In genomic region chr6:74409447-74409846, GRCh38 we compare ENCODE assay signal across 8 cellular contexts.
DNase-seq lines count a peak whose midpoint lies in the region; ATAC-seq, FAIRE-seq and TF ChIP-seq lines count a peak whose summit lies in the region.

No MANE protein-coding gene starts in this region.

- no peaks in the 10 kb centered on the region for H3K79me2 ChIP-seq in keratinocyte (ENCODE audit: control insufficient read depth, insufficient read depth, low read length)

- intact Hi-C loops in activated CD4-positive, alpha-beta T cell treated with anti-CD3 and anti-CD28 coated beads, Interleukin-2, amount 10 ng/mL, durations not matched to agents 24 days and 14 days (cut with micrococcal nuclease), result no loop called here

- no peak overlapping the region for H3K9ac ChIP-seq in keratinocyte (ENCODE audit: control insufficient read depth, extremely low read depth, insufficient read depth, low read length)

- H3K27me3 ChIP-seq in RWPE2 (ENCODE audit: insufficient read depth, poor library complexity, severe bottlenecking) (no peaks in the 10 kb centered on the region), keratinocyte (ENCODE audit: control insufficient read depth, extremely low read depth, insufficient read depth, low read length) (no peaks in the 10 kb centered on the region)

- no peak overlapping the region for H3K4me3 ChIP-seq in RWPE2 (ENCODE audit: severe bottlenecking)
- no peak overlapping the region for H3K4me3 ChIP-seq in keratinocyte (ENCODE audit: control insufficient read depth in 2 of 3, extremely low read depth in 1 of 3, insufficient read depth in 2 of 3, low read depth in 1 of 3, low read length in 3 of 3)

- H3K27me3 Mint-ChIP-seq in activated CD4-positive, alpha-beta T cell treated with anti-CD3 and anti-CD28 coated beads, Interleukin-2, amount 10 ng/mL, durations not matched to agents 24 days and 14 days, result no peaks in the 10 kb centered on the region

- H3K4me1 ChIP-seq in RWPE2 (ENCODE audit: insufficient read depth, poor library complexity, severe bottlenecking), result no peaks in the 10 kb centered on the region
- H3K4me1 ChIP-seq in keratinocyte (ENCODE audit: control insufficient read depth, extremely low read depth, insufficient read depth, low read length), result no peaks in the 10 kb centered on the region

- FAIRE-seq in keratinocyte (lab: Jason Lieb, UNC), result peak; percentile 29

- H3K27ac Mint-ChIP-seq in activated CD4-positive, alpha-beta T cell treated with anti-CD3 and anti-CD28 coated beads, Interleukin-2, amount 10 ng/mL, durations not matched to agents 24 days and 14 days, result no peak overlapping the region

- H3K36me3 Mint-ChIP-seq in activated CD4-positive, alpha-beta T cell treated with anti-CD3 and anti-CD28 coated beads, Interleukin-2, amount 10 ng/mL, durations not matched to agents 24 days and 14 days (ENCODE audit: low read depth), result no peaks in the 10 kb centered on the region

- no peak overlapping the region for H2AFZ ChIP-seq in keratinocyte (ENCODE audit: control insufficient read depth, low read length)

- H4K20me1 ChIP-seq in keratinocyte (ENCODE audit: control insufficient read depth, extremely low read depth, insufficient read depth, low read length), result no peaks in the 10 kb centered on the region

- H3K9me3 ChIP-seq in RWPE2 (ENCODE audit: severe bottlenecking) (no peaks in the 10 kb centered on the region), keratinocyte (ENCODE audit: control insufficient read depth, low read depth, low read length) (no peaks in the 10 kb centered on the region)

- H3K9me1 ChIP-seq in keratinocyte (ENCODE audit: control insufficient read depth, extremely low read depth, insufficient read depth, low read length), result no peaks in the 10 kb centered on the region

- peak; percentile 72 for ATAC-seq in HG02943 (IDR thresholded peaks at IDR 0.05; ENCODE audit: low read depth, unreplicated experiment)
- peak; percentile 84 for ATAC-seq in RWPE2 (ENCODE audit: low read depth)

- TF ChIP-seq CTCF in RWPE2 (IDR thresholded peaks at IDR 0.05; ENCODE audit: poor library complexity, severe bottlenecking) (peak; percentile 77), keratinocyte (optimal IDR thresholded peaks at IDR 0.05 in 1 of 3, IDR thresholded peaks at IDR 0.05 in 1 of 3, conservative IDR thresholded peaks at IDR 0.05 in 1 of 3; ENCODE audit: extremely low read depth in 1 of 3, insufficient read depth in 2 of 3, low read length in 3 of 3) (peak in 2 of 3 experiments; percentile 30 to 37)

- peak; percentile 55 for DNase-seq in NCI-H1092 treated with DMSO at 0.1 percent for 48 hours (lab: John Stamatoyannopoulos, UW)
- no peak for DNase-seq in NCI-H1092 (lab: John Stamatoyannopoulos, UW)
- DNase-seq in RWPE2 (ENCODE audit: low spot score), result no peak
- no peak for DNase-seq in keratinocyte (ENCODE audit: low read depth, low spot score)
- no peak for DNase-seq in T-helper 2 cell
- DNase-seq in activated naive CD4-positive, alpha-beta T cell treated with anti-CD3 and anti-CD28 coated beads, Interleukin-2, amount 50 U/mL, for 16 hours, result no peak
- DNase-seq in activated CD4-positive, alpha-beta T cell treated with anti-CD3 and anti-CD28 coated beads, Interleukin-2, amount 10 ng/mL, durations not matched to agents 24 days and 14 days, result no peak

- no peaks in the 10 kb centered on the region for H3K36me3 ChIP-seq in RWPE2 (ENCODE audit: low read depth)
- H3K36me3 ChIP-seq in keratinocyte (ENCODE audit: control insufficient read depth in 2 of 2, extremely low read depth in 1 of 2, insufficient read depth in 2 of 2, low read length in 2 of 2), result no peaks in the 10 kb centered on the region

- no peak overlapping the region for H3K27ac ChIP-seq in RWPE2 (ENCODE audit: poor library complexity, severe bottlenecking)
- H3K27ac ChIP-seq in keratinocyte (ENCODE audit: control insufficient read depth, insufficient read depth, low read length), result no peak overlapping the region

- no peak overlapping the region for H3K4me3 Mint-ChIP-seq in activated CD4-positive, alpha-beta T cell treated with anti-CD3 and anti-CD28 coated beads, Interleukin-2, amount 10 ng/mL, durations not matched to agents 24 days and 14 days

- no peaks in the 10 kb centered on the region for H3K4me1 Mint-ChIP-seq in activated CD4-positive, alpha-beta T cell treated with anti-CD3 and anti-CD28 coated beads, Interleukin-2, amount 10 ng/mL, durations not matched to agents 24 days and 14 days

- no peaks in the 10 kb centered on the region for H3K9me3 Mint-ChIP-seq in activated CD4-positive, alpha-beta T cell treated with anti-CD3 and anti-CD28 coated beads, Interleukin-2, amount 10 ng/mL, durations not matched to agents 24 days and 14 days

- dilution Hi-C loops in keratinocyte (cut with MboI; ENCODE audit: extremely low pct_ligation_motif_present, low sequenced_read_pairs), result no loop called here

- H3K4me2 ChIP-seq in keratinocyte (ENCODE audit: control insufficient read depth, extremely low read depth, insufficient read depth, low read depth, low read length), result no peak overlapping the region
